Comparison of ENCODE assay signal across 8 cellular contexts in the genomic region with DNA sequence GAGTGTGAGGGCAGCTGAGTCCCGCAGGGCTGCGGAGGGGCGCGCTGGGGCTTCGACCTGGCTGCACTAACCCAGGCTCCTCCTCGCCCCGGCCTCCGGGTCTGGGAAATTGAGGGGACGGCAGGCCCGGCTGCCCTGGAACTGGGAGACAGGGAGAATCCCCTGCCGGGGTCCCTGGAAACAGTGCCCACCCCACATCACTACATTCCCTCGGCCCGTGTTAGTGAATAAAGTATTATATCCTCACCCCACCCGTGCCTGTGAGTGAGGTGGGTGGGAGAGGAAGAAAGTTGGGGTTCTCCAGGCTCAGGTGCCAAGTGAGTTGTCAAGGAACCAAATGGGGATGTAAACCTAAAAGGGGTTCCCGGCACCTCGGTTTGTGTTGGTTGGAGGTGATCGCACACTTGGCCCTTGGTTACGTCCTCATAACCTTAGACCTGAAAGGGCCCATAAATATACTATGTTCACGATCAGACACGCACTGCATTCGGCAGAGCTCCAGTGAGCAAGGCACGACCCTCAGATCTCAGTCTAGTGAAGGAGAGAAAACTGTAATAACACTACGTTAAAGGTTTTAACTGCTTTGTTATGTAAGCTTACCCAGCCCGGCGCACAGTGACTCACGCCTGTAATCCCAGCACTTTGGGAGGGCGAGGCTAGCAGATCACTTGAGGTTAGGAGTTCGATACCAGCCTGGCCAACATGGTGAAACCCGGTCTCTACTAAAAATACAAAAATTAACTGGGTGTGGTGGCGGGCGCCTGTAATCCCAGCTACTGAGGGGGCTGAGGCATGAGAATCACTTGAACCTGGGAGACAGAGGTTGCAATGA. TPM values are rescaled to one million over a fixed set of nuclear protein-coding genes. Genes with fewer than 3 reads are reported as not detected.
DNase-seq lines count a peak whose midpoint lies in the region; ATAC-seq, FAIRE-seq and TF ChIP-seq lines count a peak whose summit lies in the region.

No MANE protein-coding gene starts in this region.

- H3K27me3 ChIP-seq in testis = no peaks in the 10 kb centered on the region

- no peak for ATAC-seq in HG02870 (IDR thresholded peaks at IDR 0.05; ENCODE audit: unreplicated experiment)
- ATAC-seq in GM18520 (IDR thresholded peaks at IDR 0.05; ENCODE audit: unreplicated experiment) = no peak

- TF ChIP-seq CTCF in kidney (IDR thresholded peaks at IDR 0.05; ENCODE audit: borderline replicate concordance, extremely low read depth, insufficient read depth) (no peak), testis (IDR thresholded peaks at IDR 0.05) (no peak)

- H3K9me3 ChIP-seq in kidney (ENCODE audit: control insufficient read depth in 1 of 2, low read length in 2 of 2) = no peaks in the 10 kb centered on the region
- H3K9me3 ChIP-seq in testis = no peaks in the 10 kb centered on the region

- no peaks in the 10 kb centered on the region for H3K27me3 Mint-ChIP-seq in activated CD4-positive, alpha-beta T cell treated with anti-CD3 and anti-CD28 coated beads, Interleukin-2, amount 10 ng/mL, durations not matched to agents 24 days and 14 days
- no peaks in the 10 kb centered on the region for H3K27me3 Mint-ChIP-seq in activated naive CD4-positive, alpha-beta T cell treated with anti-CD3 and anti-CD28 coated beads, Interleukin-2, amount 50 U/mL, for 24 hours

- no peak for TF ChIP-seq POLR2A in testis (IDR thresholded peaks at IDR 0.05)

- peak overlapping the region; percentile 78 to 86 for H3K27ac ChIP-seq in kidney (ENCODE audit: low read depth in 2 of 2, low read length in 2 of 2)
- peak overlapping the region; percentile 82 to 90 for H3K27ac ChIP-seq in testis

- H3K27ac Mint-ChIP-seq in activated CD4-positive, alpha-beta T cell treated with anti-CD3 and anti-CD28 coated beads, Interleukin-2, amount 10 ng/mL, durations not matched to agents 24 days and 14 days = peak overlapping the region; percentile 72
- H3K27ac Mint-ChIP-seq in activated naive CD4-positive, alpha-beta T cell treated with anti-CD3 and anti-CD28 coated beads, Interleukin-2, amount 50 U/mL, for 24 hours = peak overlapping the region; percentile 23

- no peaks in the 10 kb centered on the region for H3K9me3 Mint-ChIP-seq in activated CD4-positive, alpha-beta T cell treated with anti-CD3 and anti-CD28 coated beads, Interleukin-2, amount 10 ng/mL, durations not matched to agents 24 days and 14 days
- no peaks in the 10 kb centered on the region for H3K9me3 Mint-ChIP-seq in activated naive CD4-positive, alpha-beta T cell treated with anti-CD3 and anti-CD28 coated beads, Interleukin-2, amount 50 U/mL, for 24 hours

- H3K36me3 ChIP-seq in kidney (ENCODE audit: control insufficient read depth in 1 of 2, insufficient read depth in 2 of 2, low read length in 2 of 2) (peaks cover under 1 to 4% of the 10 kb centered on the region in 2 donors), testis (ENCODE audit: low read depth, missing control alignments) (no peaks in the 10 kb centered on the region)

- no peak for FAIRE-seq in kidney (lab: Jason Lieb, UNC)

- H3K9ac ChIP-seq in kidney (ENCODE audit: low read length in 2 of 2) = peak overlapping the region in 1 of 2 donors; percentile 51

- H3K4me3 ChIP-seq in kidney (ENCODE audit: low read length in 2 of 2) (peak overlapping the region in 1 of 2 donors; percentile 69), testis (peak overlapping the region; percentile 55 to 63)

- peaks cover 29% of the 10 kb centered on the region for H3K4me1 Mint-ChIP-seq in activated CD4-positive, alpha-beta T cell treated with anti-CD3 and anti-CD28 coated beads, Interleukin-2, amount 10 ng/mL, durations not matched to agents 24 days and 14 days
- peaks cover 23% of the 10 kb centered on the region for H3K4me1 Mint-ChIP-seq in activated naive CD4-positive, alpha-beta T cell treated with anti-CD3 and anti-CD28 coated beads, Interleukin-2, amount 50 U/mL, for 24 hours

- intact Hi-C loops in activated CD4-positive, alpha-beta T cell treated with anti-CD3 and anti-CD28 coated beads, Interleukin-2, amount 10 ng/mL, durations not matched to agents 24 days and 14 days (cut with micrococcal nuclease) = loop anchor here (5.0 kb wide), 1 partner anchor 239 kb away; the partner anchor contains the start of gene FBRS
- intact Hi-C loops in kidney (cut with DNase I) = no loop called here
- intact Hi-C loops in testis (cut with DNase I; ENCODE audit: low total_unique reads) = no loop called here

- WGBS in testis, 2 donors = 62 to 73% methylated on average over 21 to 31 of the region's 31 CpGs

- H3K4me1 ChIP-seq in kidney (ENCODE audit: control insufficient read depth in 1 of 2, insufficient read depth in 1 of 2, low read depth in 1 of 2, low read length in 2 of 2) (peaks cover 2 to 5% of the 10 kb centered on the region in 2 donors), testis (peaks cover 9% of the 10 kb centered on the region)

- DNase-seq in activated CD4-positive, alpha-beta T cell treated with anti-CD3 and anti-CD28 coated beads, Interleukin-2, amount 10 ng/mL, durations not matched to agents 24 days and 14 days = no peak
- DNase-seq in activated CD4-positive, alpha-beta T cell treated with anti-CD3 and anti-CD28 coated beads for 1 hour = no peak
- DNase-seq in kidney (no peak), testis (no peak), T1000 (lab: John Stamatoyannopoulos, UW) (no peak)

- peaks cover 43% of the 10 kb centered on the region for H3K36me3 Mint-ChIP-seq in activated CD4-positive, alpha-beta T cell treated with anti-CD3 and anti-CD28 coated beads, Interleukin-2, amount 10 ng/mL, durations not matched to agents 24 days and 14 days (ENCODE audit: low read depth)
- H3K36me3 Mint-ChIP-seq in activated naive CD4-positive, alpha-beta T cell treated with anti-CD3 and anti-CD28 coated beads, Interleukin-2, amount 50 U/mL, for 24 hours = peaks cover 3% of the 10 kb centered on the region

- H3K4me3 Mint-ChIP-seq in activated CD4-positive, alpha-beta T cell treated with anti-CD3 and anti-CD28 coated beads, Interleukin-2, amount 10 ng/mL, durations not matched to agents 24 days and 14 days = peak overlapping the region; percentile 65
- H3K4me3 Mint-ChIP-seq in activated naive CD4-positive, alpha-beta T cell treated with anti-CD3 and anti-CD28 coated beads, Interleukin-2, amount 50 U/mL, for 24 hours = peak overlapping the region; percentile 58

RNA-seq across cellular contexts. Expression of gene ZNF771, which starts 11.2 kb away (rescaled TPM):
- total RNA-seq in activated CD4-positive, alpha-beta T cell treated with anti-CD3 and anti-CD28 coated beads, Interleukin-2, amount 10 ng/mL, durations not matched to agents 24 days and 14 days = 8.6 and 10.3 TPM in 2 replicates
- total RNA-seq in kidney (7.8 TPM), testis (10 to 100 TPM; 35.6 to 37.2 TPM)
- polyA plus RNA-seq in kidney (ENCODE audit: insufficient read depth, low read depth, low replicate concordance) (14.8 TPM), testis (ENCODE audit: insufficient read depth, low read depth, low replicate concordance) (3.0 TPM)

RNA-seq across cellular contexts. Expression of gene DCTPP1, which starts 11.3 kb away (rescaled TPM):
- 167 and 176 TPM in 2 replicates for total RNA-seq in activated CD4-positive, alpha-beta T cell treated with anti-CD3 and anti-CD28 coated beads, Interleukin-2, amount 10 ng/mL, durations not matched to agents 24 days and 14 days
- 39.1 TPM for total RNA-seq in kidney
- polyA plus RNA-seq in kidney (ENCODE audit: insufficient read depth, low read depth, low replicate concordance) = 64.7 TPM
- 10 to 100 TPM; 15.2 to 26.1 TPM for total RNA-seq in testis
- 23.6 TPM for polyA plus RNA-seq in testis (ENCODE audit: insufficient read depth, low read depth, low replicate concordance)

RNA-seq across cellular contexts. Expression of gene ZNF48, which starts 23.3 kb away (rescaled TPM):
- 16.5 and 18.3 TPM in 2 replicates for total RNA-seq in activated CD4-positive, alpha-beta T cell treated with anti-CD3 and anti-CD28 coated beads, Interleukin-2, amount 10 ng/mL, durations not matched to agents 24 days and 14 days
- total RNA-seq in kidney (9.7 TPM), testis (1 to 10 TPM; 6.5 to 9.0 TPM)
- polyA plus RNA-seq in kidney (ENCODE audit: insufficient read depth, low read depth, low replicate concordance) (6.9 TPM), testis (ENCODE audit: insufficient read depth, low read depth, low replicate concordance) (6.3 TPM)

RNA-seq across cellular contexts. Expression of gene SEPHS2, which starts 27.1 kb away (rescaled TPM):
- 79.7 and 80.2 TPM in 2 replicates for total RNA-seq in activated CD4-positive, alpha-beta T cell treated with anti-CD3 and anti-CD28 coated beads, Interleukin-2, amount 10 ng/mL, durations not matched to agents 24 days and 14 days
- total RNA-seq in kidney (82.3 TPM), testis (10 to 100 TPM; 17.7 to 19.8 TPM)
- polyA plus RNA-seq in kidney (ENCODE audit: insufficient read depth, low read depth, low replicate concordance) (137 TPM), testis (ENCODE audit: insufficient read depth, low read depth, low replicate concordance) (24.7 TPM)

RNA-seq across cellular contexts. Expression of gene SEPTIN1, which starts 36.2 kb away (rescaled TPM):
- total RNA-seq in activated CD4-positive, alpha-beta T cell treated with anti-CD3 and anti-CD28 coated beads, Interleukin-2, amount 10 ng/mL, durations not matched to agents 24 days and 14 days = 162 and 163 TPM in 2 replicates
- total RNA-seq in kidney (12.8 TPM), testis (1 to 10 TPM in 1 of 2 donors, under 1 TPM in 1; 0.63 to 2.4 TPM)
- polyA plus RNA-seq in kidney (ENCODE audit: insufficient read depth, low read depth, low replicate concordance) (5.0 TPM), testis (ENCODE audit: insufficient read depth, low read depth, low replicate concordance) (3.9 TPM)
